ENCODE assay signal across 8 cellular contexts in genomic region chr17:38509008-38509771, GRCh38.
A peak's percentile ranks its signal among the peaks of the same experiment; 100 is the strongest.
DNase-seq lines count a peak whose midpoint lies in the region; ATAC-seq and TF ChIP-seq lines count a peak whose summit lies in the region.

No MANE protein-coding gene starts in this region.

- no peak overlapping the region for H3K27ac ChIP-seq in CD4-positive, alpha-beta memory T cell (ENCODE audit: low read depth, low read length)
- H3K27ac ChIP-seq in mammary epithelial cell (ENCODE audit: insufficient read depth, low read depth, low read length), result no peak overlapping the region

- intact Hi-C loops in CD4-positive, alpha-beta memory T cell (cut with micrococcal nuclease), result no loop called here
- intact Hi-C loops in mammary epithelial cell (cut with micrococcal nuclease), result loop anchor here (1.0 kb wide), 2 partner anchors 75 to 158 kb away; no protein-coding TSS in a partner anchor

- in situ Hi-C loops in mammary epithelial cell (cut with MboI; ENCODE audit: low sequenced_read_pairs in 2 of 2), result no loop called here

- H3K4me3 ChIP-seq in CD4-positive, alpha-beta memory T cell (ENCODE audit: low read length in 2 of 2), result peak overlapping the region in 1 of 2 donors; percentile 23
- no peak overlapping the region for H3K4me3 ChIP-seq in mammary epithelial cell (replicated peaks in 1 of 3; ENCODE audit: insufficient read depth in 1 of 3, low read depth in 2 of 3, low read length in 3 of 3)

- no peaks in the 10 kb centered on the region for H3K36me3 Mint-ChIP-seq in CD4-positive, alpha-beta memory T cell
- H3K36me3 Mint-ChIP-seq in WTC11 (peaks cover 6% of the 10 kb centered on the region), immature natural killer cell (peaks cover 0 to 4% (median 0%) of the 10 kb centered on the region in 3 donors)

- H3K9me3 Mint-ChIP-seq in CD4-positive, alpha-beta memory T cell, result no peaks in the 10 kb centered on the region
- H3K9me3 Mint-ChIP-seq in WTC11, result no peaks in the 10 kb centered on the region
- no peaks in the 10 kb centered on the region for H3K9me3 Mint-ChIP-seq in immature natural killer cell

- peak; percentile 93 for TF ChIP-seq CTCF in WTC11 (IDR thresholded peaks at IDR 0.05)
- TF ChIP-seq CTCF in mammary epithelial cell (conservative IDR thresholded peaks at IDR 0.05 in 1 of 2, IDR thresholded peaks at IDR 0.05 in 1 of 2; ENCODE audit: extremely low read depth in 1 of 2, insufficient read depth in 1 of 2, low read depth in 1 of 2, low read length in 2 of 2), result peak; percentile 59 to 70

- no peaks in the 10 kb centered on the region for H4K20me1 ChIP-seq in mammary epithelial cell (ENCODE audit: insufficient read depth, low read length)

- dilution Hi-C loops in mammary epithelial cell (cut with HindIII; ENCODE audit: low sequenced_read_pairs), result no loop called here

- H3K27me3 Mint-ChIP-seq in CD4-positive, alpha-beta memory T cell, result peaks cover 25 to 43% of the 10 kb centered on the region in 2 donors
- peaks cover 33% of the 10 kb centered on the region for H3K27me3 Mint-ChIP-seq in WTC11 (ENCODE audit: low read depth)
- H3K27me3 Mint-ChIP-seq in immature natural killer cell (ENCODE audit: low read depth in 3 of 3), result peaks cover 13 to 28% (median 17%) of the 10 kb centered on the region in 3 donors

- no peaks in the 10 kb centered on the region for H3K9me3 ChIP-seq in CD4-positive, alpha-beta memory T cell (ENCODE audit: control insufficient read depth in 1 of 2, low read length in 2 of 2)
- no peaks in the 10 kb centered on the region for H3K9me3 ChIP-seq in mammary epithelial cell (replicated peaks; ENCODE audit: insufficient read depth, low read length)

- H3K4me2 ChIP-seq in mammary epithelial cell (ENCODE audit: insufficient read depth, low read depth, low read length), result no peak overlapping the region

- H3K36me3 ChIP-seq in CD4-positive, alpha-beta memory T cell (ENCODE audit: insufficient read depth, low read length), result no peaks in the 10 kb centered on the region
- peaks cover 3% of the 10 kb centered on the region for H3K36me3 ChIP-seq in mammary epithelial cell (ENCODE audit: insufficient read depth, low read length)

- H3K27me3 ChIP-seq in CD4-positive, alpha-beta memory T cell (ENCODE audit: insufficient read depth, low read length), result peaks cover 11% of the 10 kb centered on the region
- no peaks in the 10 kb centered on the region for H3K27me3 ChIP-seq in mammary epithelial cell (ENCODE audit: insufficient read depth, low read length)

- TF ChIP-seq EP300 in Ishikawa (IDR thresholded peaks at IDR 0.05; ENCODE audit: borderline replicate concordance), result no peak

- H2AFZ ChIP-seq in mammary epithelial cell (ENCODE audit: low read depth, low read length), result no peak overlapping the region

- H3K4me1 Mint-ChIP-seq in CD4-positive, alpha-beta memory T cell, result peaks cover 3 to 21% (median 9%) of the 10 kb centered on the region in 4 donors
- H3K4me1 Mint-ChIP-seq in WTC11 (peaks cover 33% of the 10 kb centered on the region), immature natural killer cell (peaks cover 11 to 12% of the 10 kb centered on the region in 2 donors)

- POLR2A ChIA-PET in CD4-positive, alpha-beta memory T cell (lab: Charles Lee; ENCODE audit: partially characterized antibody), result no interaction called here
- POLR2A ChIA-PET in WTC11 (lab: Charles Lee), result interaction anchor here (0.6 to 3.5 kb wide), 14 partner anchors 36 to 183 kb away, joined by 3 to 23 read pairs (median 3); no protein-coding TSS in a partner anchor

- H3K79me2 ChIP-seq in mammary epithelial cell (ENCODE audit: insufficient read depth, low read length), result no peaks in the 10 kb centered on the region

- CTCF ChIA-PET in CD4-positive, alpha-beta memory T cell (lab: Charles Lee; ENCODE audit: partially characterized antibody), result interaction anchor here (1.5 kb wide), 1 partner anchor 67 kb away, joined by 4 read pairs; no protein-coding TSS in a partner anchor
- CTCF ChIA-PET in WTC11 (lab: Charles Lee), result interaction anchor here (0.6 to 7.3 kb wide), 63 partner anchors 11 to 252 kb away, joined by 3 to 74 read pairs (median 6); partner anchors contain the start of genes ARHGAP23 and SRCIN1
- CTCF ChIA-PET in mammary epithelial cell (lab: Charles Lee; ENCODE audit: low non-redundant PET), result interaction anchor here (0.6 to 1.2 kb wide), 5 partner anchors 49 to 221 kb away, joined by 3 to 16 read pairs (median 3); partner anchors contain the start of gene CISD3

- no peak overlapping the region for H3K9ac ChIP-seq in mammary epithelial cell (ENCODE audit: insufficient read depth, low read length)

- H3K4me3 Mint-ChIP-seq in CD4-positive, alpha-beta memory T cell, result peak overlapping the region; percentile 81 to 93 (median 84)
- peak overlapping the region; percentile 79 for H3K4me3 Mint-ChIP-seq in WTC11
- H3K4me3 Mint-ChIP-seq in immature natural killer cell, result peak overlapping the region; percentile 77 to 90 (median 85)

- ATAC-seq in WTC11, result peak; percentile 69

- no TSS peak for BruUV-seq in mammary epithelial cell (replicated peaks; lab: Mats Ljungman, UMichigan)

- peak; percentile 52 for TF ChIP-seq RAD21 in Ishikawa (IDR thresholded peaks at IDR 0.05; ENCODE audit: low read depth)

- peak overlapping the region in 2 of 7 donors; percentile 19 to 47 for H3K27ac Mint-ChIP-seq in CD4-positive, alpha-beta memory T cell
- no peak overlapping the region for H3K27ac Mint-ChIP-seq in WTC11
- peak overlapping the region in 1 of 6 donors; percentile 67 for H3K27ac Mint-ChIP-seq in immature natural killer cell

- peaks cover 7% of the 10 kb centered on the region for H3K4me1 ChIP-seq in CD4-positive, alpha-beta memory T cell (ENCODE audit: insufficient read depth, low read length)
- peaks cover 10% of the 10 kb centered on the region for H3K4me1 ChIP-seq in mammary epithelial cell (ENCODE audit: insufficient read depth, low read length)

- peak; percentile 58 to 77 (median 69) for DNase-seq in CD4-positive, alpha-beta memory T cell
- DNase-seq in WTC11 (ENCODE audit: low spot score) (peak; percentile 97), mammary epithelial cell (peak; percentile 49), immature natural killer cell (peak; percentile 38 to 52 (median 52)), T1000 (lab: John Stamatoyannopoulos, UW) (no peak), NCI-H345 (lab: John Stamatoyannopoulos, UW) (no peak)
- peak; percentile 88 for DNase-seq in stimulated activated CD4-positive, alpha-beta T cell treated with anti-CD3 and anti-CD28 coated beads, Interleukin-15, amount 100 ng/mL, for 24 hours

- 51% methylated on average over 8 of the region's 26 CpGs for WGBS in mammary epithelial cell (ENCODE audit: low coverage, missing lambda C conversion rate)

TF ChIP-seq in Ishikawa, 13 proteins besides CTCF, POLR2A, EP300 and RAD21:
- TF ChIP-seq MAX (IDR thresholded peaks at IDR 0.05), result no peak

TF ChIP-seq in WTC11, 78 proteins besides CTCF, POLR2A, EP300 and RAD21 (continues in another document):
- TF ChIP-seq, protein P1, sequence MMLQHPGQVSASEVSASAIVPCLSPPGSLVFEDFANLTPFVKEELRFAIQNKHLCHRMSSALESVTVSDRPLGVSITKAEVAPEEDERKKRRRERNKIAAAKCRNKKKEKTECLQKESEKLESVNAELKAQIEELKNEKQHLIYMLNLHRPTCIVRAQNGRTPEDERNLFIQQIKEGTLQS (CRISPR knock-in tag; conservative IDR thresholded peaks at IDR 0.05), result no peak
- no peak for TF ChIP-seq TEAD1 (CRISPR knock-in tag; IDR thresholded peaks at IDR 0.05)
- peak; percentile 61; the same call in 1 of the 2 replicates for TF ChIP-seq NFATC4 (CRISPR knock-in tag; IDR thresholded peaks at IDR 0.05)
- TF ChIP-seq FOXJ3 (CRISPR knock-in tag; IDR thresholded peaks at IDR 0.05; ENCODE audit: borderline replicate concordance), result no peak
- TF ChIP-seq ARID4B (CRISPR knock-in tag; IDR thresholded peaks at IDR 0.05; ENCODE audit: borderline replicate concordance), result no peak
- TF ChIP-seq ATF1 (CRISPR knock-in tag; IDR thresholded peaks at IDR 0.05), result no peak
- no peak for TF ChIP-seq ESRRA (CRISPR knock-in tag; IDR thresholded peaks at IDR 0.05; ENCODE audit: borderline replicate concordance)
- 0 out of 2 replicates have a peak, but pooled peaks have one; percentile 33 for TF ChIP-seq ZNF232 (CRISPR knock-in tag; IDR thresholded peaks at IDR 0.05)
- no peak for TF ChIP-seq ZNF121 (CRISPR knock-in tag; IDR thresholded peaks at IDR 0.05)

Comparison
In these comparisons a context has a peak if more than half of its experiments do, and no peak if none do; other contexts are left out.
1. DNase-seq: peak in CD4-positive, alpha-beta memory T cell (5 of 5), WTC11 (single experiment), mammary epithelial cell (single experiment), immature natural killer cell (3 of 3) and stimulated activated CD4-positive, alpha-beta T cell treated with anti-CD3 and anti-CD28 coated beads, Interleukin-15, amount 100 ng/mL, for 24 hours (single experiment); none in T1000 (single experiment) and NCI-H345 (single experiment).
2. Peak in every context shown above with its lines, with median percentiles within 50 percentile points of each other: H3K4me3 Mint-ChIP-seq.